In the genomic region with DNA sequence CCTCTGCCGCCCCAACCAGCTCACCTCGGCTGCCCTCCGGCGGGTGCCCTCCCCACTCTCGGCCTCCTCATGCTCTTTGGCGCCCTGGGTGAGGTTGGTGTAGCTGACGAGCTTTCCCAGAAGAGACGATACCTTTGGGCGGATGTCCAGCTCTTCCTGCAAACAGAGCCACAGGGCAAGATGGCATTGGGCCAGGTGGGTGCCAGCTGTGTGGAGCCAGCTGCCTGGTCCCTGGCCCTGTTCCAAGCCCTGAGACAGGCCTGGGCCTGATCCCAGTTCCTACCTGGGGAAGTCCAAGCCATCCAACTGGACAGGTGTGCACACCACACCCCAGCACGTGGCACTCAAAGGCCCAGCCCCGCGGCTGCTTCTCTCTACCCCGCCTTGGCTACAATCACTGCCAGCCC, we compare ENCODE assay signal across 13 cellular contexts. TPM values are rescaled to one million over a fixed set of nuclear protein-coding genes. Genes with fewer than 3 reads are reported as not detected.
DNase-seq lines count a peak whose midpoint lies in the region; ATAC-seq, FAIRE-seq and TF ChIP-seq lines count a peak whose summit lies in the region.
"Had no signal": no experiment of that assay in that cellular context is flagged by ENCODE, and none has a peak within 500 bp of the region (broad histone marks: within the 10 kb centered on the region; RNA-seq: fewer than 3 reads in every experiment).

No MANE protein-coding gene starts in this region.

- no peaks in the 10 kb centered on the region for H3K27me3 ChIP-seq in NT2/D1 (ENCODE audit: insufficient read depth, insufficient read length)
- no peaks in the 10 kb centered on the region for H3K27me3 ChIP-seq in tibial artery
- H3K27me3 ChIP-seq: tibial nerve had no signal

- H3K36me3 ChIP-seq in NT2/D1 (ENCODE audit: insufficient read depth, insufficient read length, low read length) (peaks cover 95% of the 10 kb centered on the region), kidney (ENCODE audit: control insufficient read depth in 1 of 2, insufficient read depth in 2 of 2, low read length in 2 of 2) (peaks cover 10 to 38% of the 10 kb centered on the region in 2 donors), tibial artery (peaks cover 43 to 71% (median 65%) of the 10 kb centered on the region in 3 donors)

- intact Hi-C loops in kidney (cut with DNase I) (no loop called here), tibial artery (cut with DNase I; ENCODE audit: low total_unique reads) (no loop called here)

- ATAC-seq in GM19452 (IDR thresholded peaks at IDR 0.05; ENCODE audit: unreplicated experiment): no peak
- ATAC-seq in GM18520 (IDR thresholded peaks at IDR 0.05; ENCODE audit: unreplicated experiment): no peak
- ATAC-seq: naive thymus-derived CD8-positive, alpha-beta T cell had no signal

- no peak for TF ChIP-seq CTCF in kidney (IDR thresholded peaks at IDR 0.05; ENCODE audit: borderline replicate concordance, extremely low read depth, insufficient read depth)
- TF ChIP-seq CTCF in tibial artery (IDR thresholded peaks at IDR 0.05): no peak

- H3K9me3 ChIP-seq in NT2/D1 (ENCODE audit: insufficient read depth, low read length) (no peaks in the 10 kb centered on the region), kidney (ENCODE audit: control insufficient read depth in 1 of 2, low read length in 2 of 2) (no peaks in the 10 kb centered on the region), tibial artery (no peaks in the 10 kb centered on the region)
- H3K9me3 ChIP-seq: tibial nerve had no signal

- DNase-seq in NCI-H1417 treated with DMSO at 0.1 percent for 48 hours (lab: John Stamatoyannopoulos, UW) (peak; percentile 82), NT2/D1 (ENCODE audit: low read depth, low spot score) (no peak), kidney (peak; percentile 98), tibial artery (no peak), NK-92 (lab: John Stamatoyannopoulos, UW; ENCODE audit: unreplicated experiment) (no peak)
- DNase-seq: activated naive CD4-positive, alpha-beta T cell; hippocampal formation; naive thymus-derived CD8-positive, alpha-beta T cell had no signal

- no peak overlapping the region for H3K27ac ChIP-seq in kidney (ENCODE audit: low read depth in 2 of 2, low read length in 2 of 2)
- peak overlapping the region; percentile 3 to 28 for H3K27ac ChIP-seq in tibial artery

- FAIRE-seq in kidney (lab: Jason Lieb, UNC): no peak

- H3K9ac ChIP-seq in NT2/D1 (ENCODE audit: insufficient read length, low read depth): peak overlapping the region; percentile 1
- H3K9ac ChIP-seq in kidney (ENCODE audit: low read length in 2 of 2): no peak overlapping the region

- H3K4me3 ChIP-seq in NT2/D1 (ENCODE audit: insufficient read length, low read depth): no peak overlapping the region
- no peak overlapping the region for H3K4me3 ChIP-seq in kidney (ENCODE audit: low read length in 2 of 2)
- no peak overlapping the region for H3K4me3 ChIP-seq in tibial artery
- H3K4me3 ChIP-seq: tibial nerve had no signal

- H3K4me1 ChIP-seq in NT2/D1 (ENCODE audit: insufficient read depth, insufficient read length) (peaks cover 17% of the 10 kb centered on the region), kidney (ENCODE audit: control insufficient read depth in 1 of 2, insufficient read depth in 1 of 2, low read depth in 1 of 2, low read length in 2 of 2) (peaks cover 15 to 32% of the 10 kb centered on the region in 2 donors), tibial artery (peaks cover 0 to 75% (median 61%) of the 10 kb centered on the region in 4 donors)

RNA-seq across cellular contexts. Expression of a gene that starts 6.9 kb away (rescaled TPM):
- total RNA-seq in kidney: 66.2 TPM
- 16.7 TPM for polyA plus RNA-seq in kidney (ENCODE audit: insufficient read depth, low read depth, low replicate concordance)

RNA-seq across cellular contexts. Expression of a gene that starts 17.6 kb away (rescaled TPM):
- total RNA-seq in kidney: 27.4 TPM
- 10.2 TPM for polyA plus RNA-seq in kidney (ENCODE audit: insufficient read depth, low read depth, low replicate concordance)

RNA-seq across cellular contexts. Expression of a gene that starts 18.7 kb away (rescaled TPM):
- 0.19 TPM for total RNA-seq in kidney
- polyA plus RNA-seq in kidney (ENCODE audit: insufficient read depth, low read depth, low replicate concordance): not detected
- total RNA-seq: dermis microvascular lymphatic vessel endothelial cell, RPMI7951 had no signal

RNA-seq across cellular contexts. Expression of a gene that starts 24.9 kb away (rescaled TPM):
- 78.6 TPM for total RNA-seq in kidney
- polyA plus RNA-seq in kidney (ENCODE audit: insufficient read depth, low read depth, low replicate concordance): 76.4 TPM

RNA-seq across cellular contexts. Expression of a gene that starts 29.9 kb away (rescaled TPM):
- total RNA-seq in kidney: 0.69 TPM
- polyA plus RNA-seq in kidney (ENCODE audit: insufficient read depth, low read depth, low replicate concordance): not detected

Comparison
In these comparisons a context has a peak if more than half of its experiments do, and no peak if none do; other contexts are left out.
1. DNase-seq: peak in NCI-H1417 treated with DMSO at 0.1 percent for 48 hours (single experiment) and kidney (single experiment); none in NT2/D1 (single experiment), tibial artery (0 of 2) and NK-92 (single experiment).
2. H3K27ac ChIP-seq: peak in tibial artery (2 of 2); none in kidney (0 of 2).